In genomic region chr2:55111570-55112228, GRCh38 we compare ENCODE assay signal across 8 cellular contexts.
DNase-seq lines count a peak whose midpoint lies in the region; ATAC-seq, FAIRE-seq and TF ChIP-seq lines count a peak whose summit lies in the region.

No MANE protein-coding gene starts in this region.

- H3K79me2 ChIP-seq in astrocyte (ENCODE audit: insufficient read depth, low read length): no peaks in the 10 kb centered on the region

- no peak for FAIRE-seq in astrocyte (lab: Jason Lieb, UNC)

- ATAC-seq in GM19351 (IDR thresholded peaks at IDR 0.05; ENCODE audit: unreplicated experiment) (no peak), GM19035 (IDR thresholded peaks at IDR 0.05; ENCODE audit: unreplicated experiment) (no peak)

- peak overlapping the region; percentile 77 for H3K4me2 ChIP-seq in astrocyte (ENCODE audit: low read length)

- H3K4me3 ChIP-seq in astrocyte (ENCODE audit: insufficient read depth, low read depth, low read length) (peak overlapping the region; percentile 20), iPS-15b (ENCODE audit: low read depth, low read length) (no peak overlapping the region), skeletal muscle tissue (ENCODE audit: low read length in 3 of 3) (peak overlapping the region in 2 of 3 donors; percentile 51 to 60)

- H3K27ac Mint-ChIP-seq in astrocyte (ENCODE audit: unreplicated experiment): peak overlapping the region; percentile 81

- no peaks in the 10 kb centered on the region for H3K27me3 ChIP-seq in astrocyte (ENCODE audit: insufficient read depth, low read length)
- no peaks in the 10 kb centered on the region for H3K27me3 ChIP-seq in iPS-15b (ENCODE audit: control insufficient read depth, insufficient read depth, low read length)
- no peaks in the 10 kb centered on the region for H3K27me3 ChIP-seq in skeletal muscle tissue (ENCODE audit: control insufficient read depth in 3 of 3, insufficient read depth in 3 of 3, low read length in 3 of 3)

- H3K4me1 Mint-ChIP-seq in astrocyte (ENCODE audit: low read depth, unreplicated experiment): peaks cover 70% of the 10 kb centered on the region

- H3K36me3 ChIP-seq in astrocyte (ENCODE audit: insufficient read depth, low read length): no peaks in the 10 kb centered on the region
- no peaks in the 10 kb centered on the region for H3K36me3 ChIP-seq in iPS-15b (ENCODE audit: control insufficient read depth, insufficient read depth, low read length)
- no peaks in the 10 kb centered on the region for H3K36me3 ChIP-seq in skeletal muscle tissue (ENCODE audit: control insufficient read depth in 3 of 3, insufficient read depth in 3 of 3, low read length in 3 of 3)

- H3K9ac ChIP-seq in astrocyte (ENCODE audit: low read length): peak overlapping the region; percentile 73
- peak overlapping the region; percentile 19 for H3K9ac ChIP-seq in iPS-15b (ENCODE audit: low read depth, low read length)
- H3K9ac ChIP-seq in skeletal muscle tissue (ENCODE audit: low read depth in 1 of 3, low read length in 3 of 3): peak overlapping the region; percentile 28 to 66 (median 36)

- no peaks in the 10 kb centered on the region for H3K27me3 Mint-ChIP-seq in astrocyte (ENCODE audit: low read depth, unreplicated experiment)

- TF ChIP-seq CTCF in astrocyte (IDR thresholded peaks at IDR 0.05; ENCODE audit: insufficient read depth, low read depth, low read length): no peak

- DNase-seq in GF-D8 (lab: John Stamatoyannopoulos, UW) (peak; percentile 96), NCI-H2171 (lab: John Stamatoyannopoulos, UW) (peak; percentile 81), astrocyte (ENCODE audit: low read depth) (peak; percentile 96)
- DNase-seq in activated CD4-positive, CD25-positive, alpha-beta regulatory T cell (lab: John Stamatoyannopoulos, UW): no peak

- no peaks in the 10 kb centered on the region for H4K20me1 ChIP-seq in astrocyte (ENCODE audit: insufficient read depth, low read length)

- peak overlapping the region; percentile 92 for H3K27ac ChIP-seq in astrocyte (ENCODE audit: low read depth, low read length)
- H3K27ac ChIP-seq in skeletal muscle tissue (ENCODE audit: low read depth, low read length): peak overlapping the region; percentile 90

- H2AFZ ChIP-seq in astrocyte (ENCODE audit: low read depth, low read length): peak overlapping the region; percentile 57

- no peaks in the 10 kb centered on the region for H3K9me3 ChIP-seq in astrocyte (ENCODE audit: insufficient read depth, low read depth, low read length)
- H3K9me3 ChIP-seq in iPS-15b (ENCODE audit: control insufficient read depth, insufficient read depth, low read length): no peaks in the 10 kb centered on the region
- H3K9me3 ChIP-seq in skeletal muscle tissue (ENCODE audit: control insufficient read depth in 3 of 3, low read length in 3 of 3): no peaks in the 10 kb centered on the region

- H3K9me3 Mint-ChIP-seq in astrocyte (ENCODE audit: unreplicated experiment): no peaks in the 10 kb centered on the region

- peak overlapping the region; percentile 12 for H3K4me3 Mint-ChIP-seq in astrocyte (ENCODE audit: unreplicated experiment)

- H3K36me3 Mint-ChIP-seq in astrocyte (ENCODE audit: low read depth, unreplicated experiment): peaks cover 4% of the 10 kb centered on the region

- H3K4me1 ChIP-seq in astrocyte (ENCODE audit: insufficient read depth, low read length) (peaks cover 52% of the 10 kb centered on the region), iPS-15b (ENCODE audit: control insufficient read depth, insufficient read depth, low read length) (peaks cover 9% of the 10 kb centered on the region), skeletal muscle tissue (ENCODE audit: control insufficient read depth in 3 of 3, insufficient read depth in 3 of 3, low read length in 3 of 3) (peaks cover 22 to 30% (median 23%) of the 10 kb centered on the region in 3 donors)

Comparison
In these comparisons a context has a peak if more than half of its experiments do, and no peak if none do; other contexts are left out.
1. DNase-seq: peak in GF-D8 (single experiment), NCI-H2171 (single experiment) and astrocyte (single experiment); none in activated CD4-positive, CD25-positive, alpha-beta regulatory T cell (0 of 4).
2. H3K9ac ChIP-seq: peak in every context shown above with its lines; median percentile 73 in astrocyte; 36 in skeletal muscle tissue; 19 in iPS-15b.